Comparison of ENCODE assay signal across 22 cellular contexts in the genomic region with DNA sequence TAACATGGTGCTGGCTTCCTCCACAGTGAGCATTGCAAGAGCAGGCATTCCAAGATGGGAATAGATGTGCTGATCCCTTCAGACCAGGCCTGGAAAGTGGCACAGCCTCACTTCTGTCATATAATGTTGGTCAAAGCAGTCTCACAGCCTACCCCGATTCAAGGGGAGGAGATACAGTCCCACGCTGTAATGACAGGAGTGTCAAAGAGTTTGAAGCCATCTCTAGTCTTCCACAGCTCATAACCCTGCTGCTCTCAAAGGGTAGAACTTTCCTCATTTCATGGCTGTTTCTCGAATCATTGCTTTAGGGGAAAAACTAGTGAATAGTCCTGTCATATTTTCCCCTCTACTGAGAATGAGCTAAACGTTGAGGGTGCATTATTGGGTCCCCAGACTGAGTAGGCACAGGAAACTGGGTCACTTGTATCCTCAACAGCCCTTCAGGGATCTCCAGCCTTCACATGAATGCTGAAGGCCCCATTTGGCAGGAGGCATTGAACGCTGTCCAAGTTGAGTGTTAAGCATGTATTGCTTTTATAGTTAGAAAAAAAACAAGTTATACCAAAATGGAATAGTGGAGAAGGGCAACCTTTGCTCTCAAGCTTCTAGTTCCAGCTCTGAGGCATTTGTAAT. TPM values are rescaled to one million over a fixed set of nuclear protein-coding genes. Genes with fewer than 3 reads are reported as not detected.
DNase-seq lines count a peak whose midpoint lies in the region; ATAC-seq and TF ChIP-seq lines count a peak whose summit lies in the region.
"Had no signal": no experiment of that assay in that cellular context is flagged by ENCODE, and none has a peak within 500 bp of the region (broad histone marks: within the 10 kb centered on the region; RNA-seq: fewer than 3 reads in every experiment).

No MANE protein-coding gene starts in this region.

- H3K27ac Mint-ChIP-seq in activated naive CD8-positive, alpha-beta T cell, result peak overlapping the region; percentile 37
- H3K27ac Mint-ChIP-seq in activated naive CD8-positive, alpha-beta T cell treated with anti-CD3 and anti-CD28 coated beads for 36 hours, result no peak overlapping the region
- peak overlapping the region in 3 of 5 experiments; percentile 31 to 68 (median 55) for H3K27ac Mint-ChIP-seq in brain
- H3K27ac Mint-ChIP-seq: memory B cell had no signal

- no peak overlapping the region for H3K4ac ChIP-seq in neuronal stem cell (ENCODE audit: low read length)

- H3K18ac ChIP-seq in neuronal stem cell (ENCODE audit: low read length), result no peak overlapping the region

- H3K9me3 Mint-ChIP-seq in activated naive CD8-positive, alpha-beta T cell (ENCODE audit: low read depth), result no peaks in the 10 kb centered on the region
- H3K9me3 Mint-ChIP-seq in activated naive CD8-positive, alpha-beta T cell treated with anti-CD3 and anti-CD28 coated beads for 36 hours, result no peaks in the 10 kb centered on the region
- peaks cover 0 to 9% (median 7%) of the 10 kb centered on the region in 5 experiments for H3K9me3 Mint-ChIP-seq in brain
- H3K9me3 Mint-ChIP-seq: memory B cell had no signal

- H3K36me3 ChIP-seq in neuronal stem cell (replicated peaks in 1 of 2; ENCODE audit: control insufficient read depth in 2 of 2, insufficient read depth in 2 of 2, low read length in 2 of 2), result peaks cover 0 to 19% of the 10 kb centered on the region in 2 donors
- H3K36me3 ChIP-seq: vagina had no signal

- intact Hi-C loops in Right ventricle myocardium inferior (cut with DNase I), result no loop called here

- H3K27me3 Mint-ChIP-seq in activated naive CD8-positive, alpha-beta T cell, result no peaks in the 10 kb centered on the region
- no peaks in the 10 kb centered on the region for H3K27me3 Mint-ChIP-seq in activated naive CD8-positive, alpha-beta T cell treated with anti-CD3 and anti-CD28 coated beads for 36 hours
- no peaks in the 10 kb centered on the region for H3K27me3 Mint-ChIP-seq in brain
- H3K27me3 Mint-ChIP-seq: memory B cell had no signal

- H3K36me3 Mint-ChIP-seq in activated naive CD8-positive, alpha-beta T cell, result peaks cover 16% of the 10 kb centered on the region
- H3K36me3 Mint-ChIP-seq in activated naive CD8-positive, alpha-beta T cell treated with anti-CD3 and anti-CD28 coated beads for 36 hours, result peaks cover 7% of the 10 kb centered on the region
- H3K36me3 Mint-ChIP-seq in brain, result peaks cover 71% of the 10 kb centered on the region

- ATAC-seq in HG03469 (IDR thresholded peaks at IDR 0.05; ENCODE audit: unreplicated experiment) (no peak), Right ventricle myocardium inferior (no peak)
- ATAC-seq: HCT116, psoas muscle had no signal

- no peak overlapping the region for H3K4me2 ChIP-seq in neuronal stem cell (ENCODE audit: insufficient read depth, low read length, poor library complexity, severe bottlenecking)

- no peaks in the 10 kb centered on the region for H3K27me3 ChIP-seq in neuronal stem cell (ENCODE audit: control insufficient read depth in 3 of 3, insufficient read depth in 3 of 3, low read depth in 1 of 3, low read length in 3 of 3)
- H3K27me3 ChIP-seq: heart left ventricle, vagina had no signal

- WGBS in neuronal stem cell (ENCODE audit: extremely low coverage in 2 of 2, insufficient read length in 2 of 2, insufficient replicate concordance in 1 of 2), 2 donors, result no CpG with 5 or more reads among the region's 5 CpGs

- H3K27ac ChIP-seq in neuronal stem cell (replicated peaks; ENCODE audit: low read length), result no peak overlapping the region
- H3K27ac ChIP-seq: psoas muscle, vagina had no signal

- H4K8ac ChIP-seq in neuronal stem cell (ENCODE audit: low read depth, low read length), result no peak overlapping the region

- no peak overlapping the region for H2BK12ac ChIP-seq in neuronal stem cell (ENCODE audit: low read length)

- H4K91ac ChIP-seq in neuronal stem cell (ENCODE audit: low read depth, low read length, poor library complexity), result no peak overlapping the region

- no peaks in the 10 kb centered on the region for H3K4me1 ChIP-seq in neuronal stem cell (ENCODE audit: control insufficient read depth in 2 of 2, insufficient read depth in 1 of 2, low read depth in 1 of 2, low read length in 2 of 2)
- H3K4me1 ChIP-seq: psoas muscle had no signal

- no peak for DNase-seq in activated naive CD8-positive, alpha-beta T cell treated with anti-CD3 and anti-CD28 coated beads for 36 hours
- DNase-seq in neuronal stem cell (ENCODE audit: low spot score) (no peak), NCI-H82 (lab: John Stamatoyannopoulos, UW) (no peak), Right ventricle myocardium inferior (ENCODE audit: missing footprints) (no peak), SHP77 treated with DMSO at 0.1 percent for 48 hours (lab: John Stamatoyannopoulos, UW) (no peak)
- DNase-seq: activated CD4-positive, alpha-beta T cell treated with anti-CD3 and anti-CD28 coated beads, Interleukin-2, amount 50 U/mL, for 4 hours; dermis blood vessel endothelial cell; heart left ventricle; left cardiac atrium; NCI-H1105 treated with DMSO at 0.1 percent for 48 hours; NCI-H2029 treated with DMSO at 0.1 percent for 48 hours; NCI-H2227 treated with DMSO at 0.1 percent for 48 hours; NCI-H774; OCI-M1; psoas muscle; T-helper 9 cell had no signal

- H3K4me1 Mint-ChIP-seq in activated naive CD8-positive, alpha-beta T cell (ENCODE audit: low read depth), result no peaks in the 10 kb centered on the region
- H3K4me1 Mint-ChIP-seq in activated naive CD8-positive, alpha-beta T cell treated with anti-CD3 and anti-CD28 coated beads for 36 hours, result peaks cover 9% of the 10 kb centered on the region
- H3K4me1 Mint-ChIP-seq in brain, result peaks cover 12% of the 10 kb centered on the region

- no peak overlapping the region for H3K4me3 ChIP-seq in neuronal stem cell (ENCODE audit: low read length in 2 of 2)
- H3K4me3 ChIP-seq: heart left ventricle, psoas muscle, vagina had no signal

- H2BK120ac ChIP-seq in neuronal stem cell (ENCODE audit: low read depth, low read length), result no peak overlapping the region

- H2BK5ac ChIP-seq in neuronal stem cell (ENCODE audit: low read length), result no peak overlapping the region

- no peak overlapping the region for H2BK15ac ChIP-seq in neuronal stem cell (ENCODE audit: low read length)

- TF ChIP-seq CTCF in brain (conservative IDR thresholded peaks at IDR 0.05), result no peak

- no peaks in the 10 kb centered on the region for H3K79me1 ChIP-seq in neuronal stem cell (ENCODE audit: low read depth, low read length)

- H2AFZ ChIP-seq in neuronal stem cell (ENCODE audit: low read length), result no peak overlapping the region

- H2AK5ac ChIP-seq in neuronal stem cell (ENCODE audit: low read depth, low read length), result no peak overlapping the region

- H3K9me3 ChIP-seq in neuronal stem cell (replicated peaks in 1 of 2; ENCODE audit: control insufficient read depth in 2 of 2, insufficient read depth in 1 of 2, low read depth in 1 of 2, low read length in 2 of 2), result peaks cover 0 to 2% of the 10 kb centered on the region in 2 donors
- H3K9me3 ChIP-seq: psoas muscle, vagina had no signal

- H3K9ac ChIP-seq in neuronal stem cell (ENCODE audit: low read depth, low read length, poor library complexity), result peak overlapping the region; percentile 12

- H3K14ac ChIP-seq in neuronal stem cell (ENCODE audit: low read length), result no peak overlapping the region

- H3K4me3 Mint-ChIP-seq in activated naive CD8-positive, alpha-beta T cell, result no peak overlapping the region
- H3K4me3 Mint-ChIP-seq in activated naive CD8-positive, alpha-beta T cell treated with anti-CD3 and anti-CD28 coated beads for 36 hours, result no peak overlapping the region
- H3K4me3 Mint-ChIP-seq in brain, result peak overlapping the region in 1 of 5 experiments; percentile 58
- H3K4me3 Mint-ChIP-seq: memory B cell had no signal

- H3K23ac ChIP-seq in neuronal stem cell (ENCODE audit: low read depth, low read length, poor library complexity), result no peak overlapping the region

RNA-seq across cellular contexts. Expression of gene DTD1, which starts 27.3 kb away (rescaled TPM):
- total RNA-seq in activated naive CD8-positive, alpha-beta T cell treated with anti-CD3 and anti-CD28 coated beads for 36 hours, result 10 to 100 TPM; 48.4 to 52.5 TPM
- polyA plus RNA-seq in brain (ENCODE audit: insufficient read depth, low read depth, low replicate concordance), result 89.3 TPM
- polyA plus RNA-seq in neuronal stem cell (2013, experiment 1 of 2), result 57.9 TPM
- 57.9 TPM for polyA plus RNA-seq in neuronal stem cell (2013, experiment 2 of 2)
- total RNA-seq in Right ventricle myocardium inferior, result 11.4 TPM

RNA-seq across cellular contexts. Expression of gene SMIM26, which starts 47.9 kb away (rescaled TPM):
- 10 to 100 TPM; 53.7 to 61.1 TPM for total RNA-seq in activated naive CD8-positive, alpha-beta T cell treated with anti-CD3 and anti-CD28 coated beads for 36 hours
- polyA plus RNA-seq in brain (ENCODE audit: insufficient read depth, low read depth, low replicate concordance), result 111 TPM
- 195 TPM for polyA plus RNA-seq in neuronal stem cell (2013, experiment 1 of 2)
- 200 TPM for polyA plus RNA-seq in neuronal stem cell (2013, experiment 2 of 2)
- 111 TPM for total RNA-seq in Right ventricle myocardium inferior
